Comparison of ENCODE assay signal across 8 cellular contexts in genomic region chr10:30434273-30435067, GRCh38. TPM values are rescaled to one million over a fixed set of nuclear protein-coding genes. Genes with fewer than 3 reads are reported as not detected.
A peak's percentile ranks its signal among the peaks of the same experiment; 100 is the strongest.
DNase-seq lines count a peak whose midpoint lies in the region; ATAC-seq and TF ChIP-seq lines count a peak whose summit lies in the region.

No MANE protein-coding gene starts in this region.

- H3K27me3 Mint-ChIP-seq in activated B cell treated with CpG ODN at 0.5 μM for 24 hours: no peaks in the 10 kb centered on the region
- no peaks in the 10 kb centered on the region for H3K27me3 Mint-ChIP-seq in central memory CD8-positive, alpha-beta T cell

- H3K9ac ChIP-seq in GM23248: peak overlapping the region; percentile 98

- peaks cover 11% of the 10 kb centered on the region for H3K79me2 ChIP-seq in GM23248 (ENCODE audit: insufficient read depth)

- peaks cover 6% of the 10 kb centered on the region; the same call in 1 of the 2 replicates for H3K36me3 ChIP-seq in GM23248 (ENCODE audit: low read depth)
- H3K36me3 ChIP-seq in kidney epithelial cell (ENCODE audit: control insufficient read depth, insufficient read depth, low read length): no peaks in the 10 kb centered on the region

- H3K9me3 ChIP-seq in GM23248 (ENCODE audit: low read depth): no peaks in the 10 kb centered on the region

- peak; percentile 45 for ATAC-seq in activated B cell treated with CpG ODN at 0.5 μM for 24 hours (ENCODE audit: low read depth)
- peak; percentile 52 for ATAC-seq in central memory CD8-positive, alpha-beta T cell (replicated peaks; ENCODE audit: extremely low read depth, poor library complexity, severe bottlenecking)

- peak overlapping the region; percentile 94 for H3K27ac Mint-ChIP-seq in activated B cell treated with CpG ODN at 0.5 μM for 24 hours
- peak overlapping the region; percentile 98 for H3K27ac Mint-ChIP-seq in central memory CD8-positive, alpha-beta T cell (ENCODE audit: low read depth)

- H3K4me1 ChIP-seq in GM23248 (ENCODE audit: insufficient read depth): peaks cover 39% of the 10 kb centered on the region

- peak overlapping the region; percentile 95 for H3K4me3 Mint-ChIP-seq in activated B cell treated with CpG ODN at 0.5 μM for 24 hours
- H3K4me3 Mint-ChIP-seq in central memory CD8-positive, alpha-beta T cell: peak overlapping the region; percentile 90

- H4K20me1 ChIP-seq in GM23248 (ENCODE audit: insufficient read depth): no peaks in the 10 kb centered on the region

- H3K9me2 ChIP-seq in GM23248 (ENCODE audit: insufficient read depth): no peaks in the 10 kb centered on the region

- peaks cover 41% of the 10 kb centered on the region for H3F3A ChIP-seq in GM23248 (ENCODE audit: insufficient read depth)

- CTCF ChIA-PET in activated B cell treated with CpG ODN at 0.5 μM for 24 hours (lab: Charles Lee): interaction anchor here (0.8 to 3.3 kb wide), 7 partner anchors 14 to 157 kb away, joined by 3 to 22 read pairs (median 4); no protein-coding TSS in a partner anchor

- WGBS in GM23248 (ENCODE audit: low coverage in 1 of 2, low lambda C conversion rate in 2 of 2, missing lambda C conversion rate in 2 of 2), 2 experiments: 1% methylated on average over 51 to 56 of the region's 56 CpGs

- H3K36me3 Mint-ChIP-seq in activated B cell treated with CpG ODN at 0.5 μM for 24 hours (ENCODE audit: low read depth): peaks cover 58% of the 10 kb centered on the region
- H3K36me3 Mint-ChIP-seq in central memory CD8-positive, alpha-beta T cell (ENCODE audit: insufficient read depth): peaks cover 46% of the 10 kb centered on the region

- in situ Hi-C loops in GM23248 (cut with MboI): no loop called here

- intact Hi-C loops in activated B cell treated with CpG ODN at 0.5 μM for 24 hours (cut with micrococcal nuclease): loop anchor here (1.0 to 5.0 kb wide), 10 partner anchors 19 to 1943 kb away; partner anchors contain the start of genes ARHGAP12 and EPC1

- H3K27ac ChIP-seq in GM23248: peak overlapping the region; percentile 91

- DNase-seq in GM03348 (ENCODE audit: low spot score) (peak; percentile 85), GM23248 (peak; percentile 87), Kasumi-1 (lab: John Stamatoyannopoulos, UW) (peak; percentile 91 to 93), activated B cell treated with CpG ODN at 0.5 μM for 24 hours (peak; percentile 74), kidney epithelial cell (ENCODE audit: low read depth) (no peak), HPDE6-E6E7 (ENCODE audit: extremely low spot score) (no peak)
- peak; percentile 45 to 51 for DNase-seq in central memory CD8-positive, alpha-beta T cell (ENCODE audit: low spot score in 2 of 2)
- DNase-seq in stimulated activated CD4-positive, alpha-beta T cell treated with anti-CD3 and anti-CD28 coated beads, Interleukin-1b, Interleukin-23, amount 100 ng/mL, for 48 hours: peak; percentile 65

- H2AFZ ChIP-seq in GM23248: peak overlapping the region; percentile 86

- H3K4me1 Mint-ChIP-seq in activated B cell treated with CpG ODN at 0.5 μM for 24 hours: peaks cover 76% of the 10 kb centered on the region
- H3K4me1 Mint-ChIP-seq in central memory CD8-positive, alpha-beta T cell: peaks cover 53% of the 10 kb centered on the region

- no peaks in the 10 kb centered on the region for H3K27me3 ChIP-seq in GM23248 (replicated peaks; ENCODE audit: insufficient read depth)
- H3K27me3 ChIP-seq in kidney epithelial cell (ENCODE audit: control insufficient read depth, insufficient read depth, low read length): no peaks in the 10 kb centered on the region

- peak overlapping the region; percentile 84 for H3K4me3 ChIP-seq in GM23248
- H3K4me3 ChIP-seq in kidney epithelial cell (ENCODE audit: low read depth, low read length): peak overlapping the region; percentile 83

- no peaks in the 10 kb centered on the region for H3K9me3 Mint-ChIP-seq in activated B cell treated with CpG ODN at 0.5 μM for 24 hours
- no peaks in the 10 kb centered on the region for H3K9me3 Mint-ChIP-seq in central memory CD8-positive, alpha-beta T cell

- POLR2A ChIA-PET in activated B cell treated with CpG ODN at 0.5 μM for 24 hours (lab: Charles Lee): interaction anchor here (0.9 to 8.9 kb wide), 24 partner anchors 9 to 157 kb away, joined by 3 to 427 read pairs (median 7); partner anchors contain the start of gene MTPAP

- TF ChIP-seq CTCF in activated B cell treated with CpG ODN at 0.5 μM for 24 hours (IDR thresholded peaks at IDR 0.05) (no peak), kidney epithelial cell (IDR thresholded peaks at IDR 0.05; ENCODE audit: insufficient read depth, low read length, poor library complexity, severe bottlenecking) (no peak)

- H3K4me2 ChIP-seq in GM23248 (ENCODE audit: unreplicated experiment): peak overlapping the region; percentile 91

RNA-seq across cellular contexts. Expression of gene MAP3K8, which starts 0.5 kb away (rescaled TPM):
- total RNA-seq in GM23248 (2014; rRNA removed; shearing (Covaris generic)): 3.7 and 8.5 TPM in 2 replicates
- 4.8 and 4.9 TPM in 2 replicates for polyA plus RNA-seq in GM23248 (2016; fragmentation: Nextera tagmentation; extraction: Ambion mirVana)
- total RNA-seq in activated B cell treated with CpG ODN at 0.5 μM for 24 hours (141 and 160 TPM in 2 replicates), kidney epithelial cell (5.8 and 10.4 TPM in 2 replicates)

Comparison
In these comparisons a context has a peak if more than half of its experiments do, and no peak if none do; other contexts are left out.
1. DNase-seq: peak in GM03348 (single experiment), GM23248 (single experiment), Kasumi-1 (2 of 2), activated B cell treated with CpG ODN at 0.5 μM for 24 hours (single experiment), central memory CD8-positive, alpha-beta T cell (2 of 2) and stimulated activated CD4-positive, alpha-beta T cell treated with anti-CD3 and anti-CD28 coated beads, Interleukin-1b, Interleukin-23, amount 100 ng/mL, for 48 hours (single experiment); none in kidney epithelial cell (single experiment) and HPDE6-E6E7 (single experiment).
2. RNA of gene MAP3K8, which starts 0.5 kb away (total RNA-seq): 141 to 160 TPM in activated B cell treated with CpG ODN at 0.5 μM for 24 hours; 5.8 to 10.4 TPM in kidney epithelial cell and 3.7 to 8.5 TPM in GM23248; every median in the first group is over 10 times any median in the second.